Comparison of ENCODE assay signal across 10 cellular contexts in genomic region chr16:1989209-1989825, GRCh38. TPM values are rescaled to one million over a fixed set of nuclear protein-coding genes. Genes with fewer than 3 reads are reported as not detected.
DNase-seq lines count a peak whose midpoint lies in the region; ATAC-seq, FAIRE-seq and TF ChIP-seq lines count a peak whose summit lies in the region.
"Had no signal": no experiment of that assay in that cellular context is flagged by ENCODE, and none has a peak within 500 bp of the region (broad histone marks: within the 10 kb centered on the region; RNA-seq: fewer than 3 reads in every experiment).

No MANE protein-coding gene starts in this region.

- TF ChIP-seq CTCF in CD14-positive monocyte (IDR thresholded peaks at IDR 0.05) (no peak), Calu3 (IDR thresholded peaks at IDR 0.05; ENCODE audit: unreplicated experiment) (no peak), WTC11 (IDR thresholded peaks at IDR 0.05) (no peak), foreskin keratinocyte (conservative IDR thresholded peaks at IDR 0.05) (no peak)

- H2AK5ac ChIP-seq in mesenchymal stem cell (ENCODE audit: low read length, severe bottlenecking): no peak overlapping the region

- CTCF ChIA-PET in Calu3 (lab: Charles Lee) (no interaction called here), WTC11 (lab: Charles Lee) (interaction anchor here (1.1 kb wide), 1 partner anchor 60 kb away, joined by 3 read pairs; no protein-coding TSS in a partner anchor)

- peak overlapping the region; percentile 16 for H4K91ac ChIP-seq in mesenchymal stem cell (ENCODE audit: low read length)

- 46% methylated on average over 16 of the region's 24 CpGs for WGBS in mesenchymal stem cell

- no peak for TF ChIP-seq POLR2A in GM12892 (IDR thresholded peaks at IDR 0.05; ENCODE audit: low read depth, low read length)

- no peak overlapping the region for H3K18ac ChIP-seq in mesenchymal stem cell (ENCODE audit: low read depth in 1 of 2, low read length in 2 of 2)

- peaks cover 18 to 32% of the 10 kb centered on the region in 2 experiments for H3K36me3 ChIP-seq in mesenchymal stem cell (ENCODE audit: control insufficient read depth in 1 of 2, insufficient read depth in 2 of 2, low read depth in 1 of 2, low read length in 2 of 2)

- H4K8ac ChIP-seq in mesenchymal stem cell (ENCODE audit: low read length): no peak overlapping the region

- no peak overlapping the region for H2BK12ac ChIP-seq in mesenchymal stem cell (ENCODE audit: low read length in 2 of 2)

- H3K27me3 ChIP-seq in mesenchymal stem cell (ENCODE audit: control insufficient read depth in 1 of 2, insufficient read depth in 1 of 2, low read length in 2 of 2) (peaks cover 27 to 34% of the 10 kb centered on the region in 2 experiments), foreskin keratinocyte (peaks cover 31% of the 10 kb centered on the region)

- H3K4me1 Mint-ChIP-seq in CD14-positive monocyte (peaks cover 27% of the 10 kb centered on the region), Calu3 (ENCODE audit: low read depth, unreplicated experiment) (peaks cover 8% of the 10 kb centered on the region), WTC11 (peaks cover 25% of the 10 kb centered on the region)

- no peak for FAIRE-seq in GM12892 (lab: Jason Lieb, UNC)
- FAIRE-seq: endometrium had no signal

- H2AFZ ChIP-seq in mesenchymal stem cell (ENCODE audit: low read depth, low read length): no peak overlapping the region

- H3K4me3 ChIP-seq in mesenchymal stem cell (ENCODE audit: insufficient read depth in 1 of 2, low read depth in 1 of 2, low read length in 2 of 2): no peak overlapping the region
- H3K4me3 ChIP-seq: sigmoid colon had no signal

- POLR2A ChIA-PET in WTC11 (lab: Charles Lee): no interaction called here

- H3K4me2 ChIP-seq in mesenchymal stem cell (ENCODE audit: low read length, poor library complexity, severe bottlenecking): no peak overlapping the region

- H2BK5ac ChIP-seq in mesenchymal stem cell (ENCODE audit: low read depth, low read length, poor library complexity, severe bottlenecking): no peak overlapping the region

- ATAC-seq in WTC11 (no peak), foreskin keratinocyte (no peak)

- H3K27ac Mint-ChIP-seq in CD14-positive monocyte (peak overlapping the region in 1 of 7 donors; percentile 56), Calu3 (ENCODE audit: unreplicated experiment) (peak overlapping the region; percentile 13), WTC11 (no peak overlapping the region)

- H3K4me1 ChIP-seq in mesenchymal stem cell (ENCODE audit: control insufficient read depth, insufficient read depth, low read depth, low read length) (peaks cover 49% of the 10 kb centered on the region), foreskin keratinocyte (no peaks in the 10 kb centered on the region)

- no peaks in the 10 kb centered on the region for H3K9me3 ChIP-seq in mesenchymal stem cell (ENCODE audit: control insufficient read depth, low read length)
- H3K9me3 ChIP-seq: sigmoid colon had no signal

- H2BK15ac ChIP-seq in mesenchymal stem cell (ENCODE audit: low read depth, poor library complexity, severe bottlenecking): no peak overlapping the region

- no peak for DNase-seq in CD14-positive monocyte (ENCODE audit: low spot score)
- no peak for DNase-seq in Calu3
- DNase-seq in WTC11 (ENCODE audit: low spot score): peak; percentile 54
- no peak for DNase-seq in mesenchymal stem cell
- DNase-seq in foreskin keratinocyte: no peak
- DNase-seq in effector CD8-positive, alpha-beta T cell (lab: John Stamatoyannopoulos, UW): no peak
- DNase-seq in GM12892 (ENCODE audit: insufficient read length): no peak
- DNase-seq: sigmoid colon had no signal

- peaks cover 35 to 53% (median 45%) of the 10 kb centered on the region in 3 donors for H3K27me3 Mint-ChIP-seq in CD14-positive monocyte (ENCODE audit: low read depth in 3 of 3)
- H3K27me3 Mint-ChIP-seq in Calu3 (ENCODE audit: unreplicated experiment): no peaks in the 10 kb centered on the region
- peaks cover 24% of the 10 kb centered on the region for H3K27me3 Mint-ChIP-seq in WTC11 (ENCODE audit: low read depth)

- H3K36me3 Mint-ChIP-seq in CD14-positive monocyte (peaks cover 25 to 28% of the 10 kb centered on the region in 2 donors), Calu3 (ENCODE audit: insufficient read depth, unreplicated experiment) (peaks cover 54% of the 10 kb centered on the region), WTC11 (peaks cover 5% of the 10 kb centered on the region; the same call in 1 of the 2 replicates)

- no peak overlapping the region for H3K9ac ChIP-seq in mesenchymal stem cell (ENCODE audit: low read length)

- H3K4me3 Mint-ChIP-seq in CD14-positive monocyte: peak overlapping the region; percentile 16 to 78
- H3K4me3 Mint-ChIP-seq in Calu3 (ENCODE audit: low read depth, unreplicated experiment): peak overlapping the region; percentile 54
- peak overlapping the region; percentile 71 for H3K4me3 Mint-ChIP-seq in WTC11

- peaks cover 20% of the 10 kb centered on the region for H3K79me1 ChIP-seq in mesenchymal stem cell (replicated peaks; ENCODE audit: low read length, poor library complexity, severe bottlenecking)

- H3K27ac ChIP-seq in mesenchymal stem cell (ENCODE audit: low read length, poor library complexity, severe bottlenecking) (no peak overlapping the region), foreskin keratinocyte (no peak overlapping the region)
- H3K27ac ChIP-seq: sigmoid colon had no signal

- H3K23ac ChIP-seq in mesenchymal stem cell (ENCODE audit: low read length in 2 of 2): peak overlapping the region in 1 of 2 experiments; percentile 14

- no peak overlapping the region for H2BK120ac ChIP-seq in mesenchymal stem cell (ENCODE audit: low read depth, low read length)

- no peak overlapping the region for H3K14ac ChIP-seq in mesenchymal stem cell (ENCODE audit: low read length in 2 of 2)

- BruUV-seq in Calu3 (replicated peaks; lab: Mats Ljungman, UMichigan): no TSS peak

- H3K4ac ChIP-seq in mesenchymal stem cell (ENCODE audit: low read depth in 1 of 2, low read length in 2 of 2): no peak overlapping the region

- intact Hi-C loops in CD14-positive monocyte (cut with micrococcal nuclease) (no loop called here), Calu3 (cut with micrococcal nuclease; ENCODE audit: unreplicated experiment) (no loop called here)

- H3K9me3 Mint-ChIP-seq in CD14-positive monocyte (peaks cover 0 to 16% (median 11%) of the 10 kb centered on the region in 7 donors), Calu3 (ENCODE audit: low read depth, unreplicated experiment) (no peaks in the 10 kb centered on the region), WTC11 (no peaks in the 10 kb centered on the region)

TF ChIP-seq in WTC11, 78 proteins besides CTCF, POLR2A, EP300 and RAD21:
- TF ChIP-seq E2F5 (CRISPR knock-in tag; IDR thresholded peaks at IDR 0.05) (no peak), TP53 (CRISPR knock-in tag; IDR thresholded peaks at IDR 0.05) (0 out of 2 replicates have a peak, but pooled peaks have one; percentile 33), NR3C1 (CRISPR knock-in tag; conservative IDR thresholded peaks at IDR 0.05; ENCODE audit: low read depth) (0 out of 2 replicates have a peak, but pooled peaks have one; percentile 71), RELA (CRISPR knock-in tag; IDR thresholded peaks at IDR 0.05; ENCODE audit: borderline replicate concordance) (no peak), ZNF423 (CRISPR knock-in tag; IDR thresholded peaks at IDR 0.05) (peak; percentile 20; the same call in 1 of the 2 replicates), SMAD4 (CRISPR knock-in tag; IDR thresholded peaks at IDR 0.05) (no peak), ZNF263 (CRISPR knock-in tag; IDR thresholded peaks at IDR 0.05; ENCODE audit: low read depth) (peak; percentile 74)

RNA-seq across cellular contexts. Expression of gene SYNGR3, which starts 0.5 kb away (rescaled TPM):
- polyA plus RNA-seq in CD14-positive monocyte (under 1 TPM in 1 of 2 donors, not detected in 1; 0.29 TPM), foreskin keratinocyte (2.1 and 2.6 TPM in 2 replicates)
- total RNA-seq in Calu3 (2022) (3.6 and 3.8 TPM in 2 replicates), WTC11 (2021) (41.5 to 53.5 TPM (median 51.2 TPM) in 3 replicates), foreskin keratinocyte (1.8 and 2.9 TPM in 2 replicates)
- 0.48 TPM for polyA plus RNA-seq in mesenchymal stem cell (2013, experiment 1 of 2)
- polyA plus RNA-seq in mesenchymal stem cell (2013, experiment 2 of 2): 0.55 TPM
- 3.3 TPM for polyA plus RNA-seq in GM12892 (2012; ENCODE audit: missing spikeins)

RNA-seq across cellular contexts. Expression of gene GFER, which starts 5.3 kb away (rescaled TPM):
- polyA plus RNA-seq in CD14-positive monocyte: 10 to 100 TPM; 22.4 to 22.7 TPM
- 40.8 and 43.5 TPM in 2 replicates for total RNA-seq in Calu3 (2022)
- total RNA-seq in WTC11 (2021): 56.0 to 58.5 TPM (median 57.0 TPM) in 3 replicates
- 33.5 TPM for polyA plus RNA-seq in mesenchymal stem cell (2013, experiment 1 of 2)
- polyA plus RNA-seq in mesenchymal stem cell (2013, experiment 2 of 2): 32.2 TPM
- 30.1 and 34.2 TPM in 2 replicates for total RNA-seq in foreskin keratinocyte
- polyA plus RNA-seq in foreskin keratinocyte: 46.0 and 50.0 TPM in 2 replicates
- 19.1 TPM for polyA plus RNA-seq in GM12892 (2012; ENCODE audit: missing spikeins)

RNA-seq across cellular contexts. Expression of gene NOXO1, which starts 8.0 kb away (rescaled TPM):
- polyA plus RNA-seq in CD14-positive monocyte (not detected), foreskin keratinocyte (2.3 and 2.7 TPM in 2 replicates)
- total RNA-seq in Calu3 (2022) (10.1 and 11.8 TPM in 2 replicates), WTC11 (2021) (5.7 to 7.7 TPM (median 6.9 TPM) in 3 replicates), foreskin keratinocyte (0.99 and 1.9 TPM in 2 replicates)
- 0.07 TPM for polyA plus RNA-seq in mesenchymal stem cell (2013, experiment 1 of 2)
- polyA plus RNA-seq in mesenchymal stem cell (2013, experiment 2 of 2): 0.15 TPM
- polyA plus RNA-seq in GM12892 (2012; ENCODE audit: missing spikeins): not detected
- total RNA-seq: sigmoid colon, SK-MEL-5 had no signal

RNA-seq across cellular contexts. Expression of gene TBL3, which starts 17.5 kb away (rescaled TPM):
- 10 to 100 TPM; 36.0 to 37.8 TPM for polyA plus RNA-seq in CD14-positive monocyte
- total RNA-seq in Calu3 (2022): 62.0 and 71.1 TPM in 2 replicates
- 67.6 to 73.4 TPM (median 71.3 TPM) in 3 replicates for total RNA-seq in WTC11 (2021)
- 12.0 TPM for polyA plus RNA-seq in mesenchymal stem cell (2013, experiment 1 of 2)
- 12.3 TPM for polyA plus RNA-seq in mesenchymal stem cell (2013, experiment 2 of 2)
- total RNA-seq in foreskin keratinocyte: 61.5 and 68.8 TPM in 2 replicates
- 66.9 and 69.5 TPM in 2 replicates for polyA plus RNA-seq in foreskin keratinocyte
- polyA plus RNA-seq in GM12892 (2012; ENCODE audit: missing spikeins): 16.1 TPM

RNA-seq across cellular contexts. Expression of gene ZNF598, which starts 20.3 kb away (rescaled TPM):
- 1 to 10 TPM; 1.4 to 1.5 TPM for polyA plus RNA-seq in CD14-positive monocyte
- 72.4 and 73.1 TPM in 2 replicates for total RNA-seq in Calu3 (2022)
- total RNA-seq in WTC11 (2021): 53.9 to 66.4 TPM (median 55.5 TPM) in 3 replicates
- 23.8 TPM for polyA plus RNA-seq in mesenchymal stem cell (2013, experiment 1 of 2)
- 21.1 TPM for polyA plus RNA-seq in mesenchymal stem cell (2013, experiment 2 of 2)
- total RNA-seq in foreskin keratinocyte: 58.5 and 67.3 TPM in 2 replicates
- polyA plus RNA-seq in foreskin keratinocyte: 52.3 and 60.4 TPM in 2 replicates
- polyA plus RNA-seq in GM12892 (2012; ENCODE audit: missing spikeins): 9.7 TPM
